8 cellular contexts compared by ENCODE assay signal in the genomic region with DNA sequence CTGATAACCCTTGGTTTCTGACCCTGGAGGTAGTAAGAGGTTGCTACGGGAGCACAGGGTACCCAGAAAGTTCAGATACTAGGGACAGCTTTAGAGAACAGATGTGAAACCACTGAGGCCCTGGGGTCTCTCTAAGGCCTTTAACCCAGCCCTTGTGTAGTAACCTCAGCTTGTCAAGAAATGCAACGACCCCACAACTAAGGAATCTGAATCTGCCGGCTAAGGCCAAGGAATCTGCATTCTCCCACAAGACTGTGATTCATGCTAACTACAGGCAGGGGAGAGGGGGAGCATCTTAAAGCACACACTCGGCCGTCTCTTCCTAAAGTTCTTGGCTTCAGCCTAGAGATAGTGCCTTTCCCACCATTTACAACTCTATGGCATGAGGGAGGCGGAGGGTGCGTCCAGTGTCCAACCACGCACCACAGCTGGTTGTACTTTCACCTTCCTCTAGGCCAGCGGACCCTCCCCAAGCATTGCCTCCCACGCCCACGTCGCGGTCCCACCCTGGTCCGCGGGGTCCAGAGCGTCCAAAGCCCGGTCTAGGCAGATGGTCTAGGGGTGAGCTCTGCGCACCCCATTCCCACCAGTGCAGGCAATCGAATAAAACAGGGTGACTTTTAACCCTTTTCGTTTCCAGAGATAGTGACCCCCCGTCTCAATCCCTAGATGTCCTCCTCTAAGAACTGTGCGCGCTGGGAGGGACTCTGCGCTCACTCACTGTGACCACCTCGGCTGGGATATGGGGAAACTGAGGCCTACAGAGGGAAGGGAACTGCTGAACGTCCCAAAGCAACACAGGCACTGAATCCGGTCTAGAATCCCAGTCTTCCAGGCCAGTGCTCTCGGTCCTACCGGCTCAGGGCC. TPM values are rescaled to one million over a fixed set of nuclear protein-coding genes. Genes with fewer than 3 reads are reported as not detected.
DNase-seq lines count a peak whose midpoint lies in the region; ATAC-seq lines count a peak whose summit lies in the region.

No MANE protein-coding gene starts in this region.

- H3K4me3 ChIP-seq in NT2/D1 (ENCODE audit: insufficient read length, low read depth) (peak overlapping the region; percentile 58), esophagus (ENCODE audit: low read depth in 1 of 2, low read length in 2 of 2) (peak overlapping the region; percentile 53 to 74), Karpas-422 (ENCODE audit: low read length) (no peak overlapping the region)

- ATAC-seq in natural killer cell treated with Interleukin-12 subunit alpha and Interleukin-12 subunit beta and Interleukin-15 and Interleukin-18, amount 100 ng/mL, for 72 hours = no peak

- no peaks in the 10 kb centered on the region; the same call in 1 of the 2 replicates for H4K20me1 ChIP-seq in Karpas-422 (ENCODE audit: insufficient read depth, low read depth, low read length)

- peaks cover 10 to 14% of the 10 kb centered on the region in 2 donors for H3K27me3 Mint-ChIP-seq in natural killer cell treated with Interleukin-12 subunit alpha and Interleukin-12 subunit beta and Interleukin-15 and Interleukin-18, amount 100 ng/mL, for 72 hours

- peaks cover 1% of the 10 kb centered on the region for H3K4me1 ChIP-seq in NT2/D1 (ENCODE audit: insufficient read depth, insufficient read length)
- peaks cover 0 to 3% of the 10 kb centered on the region in 2 donors for H3K4me1 ChIP-seq in esophagus (ENCODE audit: control insufficient read depth in 2 of 2, insufficient read depth in 2 of 2, low read length in 1 of 2)
- no peaks in the 10 kb centered on the region for H3K4me1 ChIP-seq in Karpas-422 (ENCODE audit: low read length)

- peak overlapping the region; percentile 69 for H3K4me3 Mint-ChIP-seq in natural killer cell treated with Interleukin-12 subunit alpha and Interleukin-12 subunit beta and Interleukin-15 and Interleukin-18, amount 100 ng/mL, for 72 hours

- H3K79me2 ChIP-seq in Karpas-422 (ENCODE audit: low read length) = no peaks in the 10 kb centered on the region

- H3K27ac ChIP-seq in esophagus (ENCODE audit: low read depth in 2 of 2, low read length in 1 of 2) (no peak overlapping the region), Karpas-422 (ENCODE audit: low read length) (no peak overlapping the region)

- H3K4me2 ChIP-seq in Karpas-422 (ENCODE audit: low read depth, low read length, poor library complexity, severe bottlenecking) = no peak overlapping the region

- H3K4me1 Mint-ChIP-seq in natural killer cell treated with Interleukin-12 subunit alpha and Interleukin-12 subunit beta and Interleukin-15 and Interleukin-18, amount 100 ng/mL, for 72 hours (ENCODE audit: low read depth in 2 of 2) = peaks cover 5 to 11% of the 10 kb centered on the region in 2 donors

- H3K9me3 Mint-ChIP-seq in natural killer cell treated with Interleukin-12 subunit alpha and Interleukin-12 subunit beta and Interleukin-15 and Interleukin-18, amount 100 ng/mL, for 72 hours = no peaks in the 10 kb centered on the region

- no peaks in the 10 kb centered on the region for H3K9me2 ChIP-seq in Karpas-422 (replicated peaks; ENCODE audit: insufficient read depth, low read length)

- H3K27me3 ChIP-seq in NT2/D1 (ENCODE audit: insufficient read depth, insufficient read length) (peaks cover 41% of the 10 kb centered on the region), esophagus (ENCODE audit: control insufficient read depth in 1 of 2, insufficient read depth in 2 of 2, low read length in 2 of 2) (no peaks in the 10 kb centered on the region), Karpas-422 (ENCODE audit: low read length) (no peaks in the 10 kb centered on the region)

- no peaks in the 10 kb centered on the region for H3K36me3 Mint-ChIP-seq in natural killer cell treated with Interleukin-12 subunit alpha and Interleukin-12 subunit beta and Interleukin-15 and Interleukin-18, amount 100 ng/mL, for 72 hours

- H3K36me3 ChIP-seq in NT2/D1 (ENCODE audit: insufficient read depth, insufficient read length, low read length) = no peaks in the 10 kb centered on the region
- H3K36me3 ChIP-seq in esophagus (ENCODE audit: control insufficient read depth in 2 of 2, insufficient read depth in 2 of 2, low read length in 1 of 2) = no peaks in the 10 kb centered on the region
- no peaks in the 10 kb centered on the region for H3K36me3 ChIP-seq in Karpas-422 (ENCODE audit: insufficient read depth, low read length)

- H3K27ac Mint-ChIP-seq in natural killer cell treated with Interleukin-12 subunit alpha and Interleukin-12 subunit beta and Interleukin-15 and Interleukin-18, amount 100 ng/mL, for 72 hours = peak overlapping the region in 1 of 2 donors; percentile 59

- no peaks in the 10 kb centered on the region for H3K9me3 ChIP-seq in NT2/D1 (ENCODE audit: insufficient read depth, low read length)
- H3K9me3 ChIP-seq in esophagus (ENCODE audit: control insufficient read depth in 2 of 2, insufficient read depth in 1 of 2, low read depth in 1 of 2, low read length in 1 of 2) = no peaks in the 10 kb centered on the region
- H3K9me3 ChIP-seq in Karpas-422 (ENCODE audit: low read length) = no peaks in the 10 kb centered on the region

- H3K9ac ChIP-seq in NT2/D1 (ENCODE audit: insufficient read length, low read depth) = peak overlapping the region; percentile 81
- no peak overlapping the region for H3K9ac ChIP-seq in Karpas-422 (ENCODE audit: low read length)

- WGBS in esophagus, 2 donors = 46 to 51% methylated on average over 28 to 29 of the region's 29 CpGs

- DNase-seq in Ammon's horn (ENCODE audit: low spot score) (peak; percentile 2), NT2/D1 (ENCODE audit: low read depth, low spot score) (no peak), SW 1271 (lab: John Stamatoyannopoulos, UW) (no peak), GM19238 (ENCODE audit: insufficient read length, low spot score) (no peak), Karpas-422 (no peak), epidermal melanocyte (ENCODE audit: insufficient read length, low spot score) (no peak)
- no peak for DNase-seq in natural killer cell treated with Interleukin-12 subunit alpha and Interleukin-12 subunit beta and Interleukin-15 and Interleukin-18, amount 100 ng/mL, for 72 hours (ENCODE audit: low spot score)

- no peak overlapping the region for H2AFZ ChIP-seq in Karpas-422 (ENCODE audit: low read length)

RNA-seq across cellular contexts. Expression of a gene that starts 0.7 kb away (rescaled TPM):
- polyA plus RNA-seq in esophagus = 1 to 10 TPM; 1.9 to 2.4 TPM
- total RNA-seq in natural killer cell treated with Interleukin-12 subunit alpha and Interleukin-12 subunit beta and Interleukin-15 and Interleukin-18, amount 100 ng/mL, for 72 hours = 1 to 10 TPM; 1.2 to 1.9 TPM
- not detected in 2 replicates for total RNA-seq in Karpas-422 (2014; rRNA removed; shearing (Covaris generic); ENCODE audit: low replicate concordance)

RNA-seq across cellular contexts. Expression of a gene that starts 52.1 kb away (rescaled TPM):
- polyA plus RNA-seq in esophagus = 1 to 10 TPM; 3.7 to 5.1 TPM
- 10 to 100 TPM; 11.7 to 14.6 TPM for total RNA-seq in natural killer cell treated with Interleukin-12 subunit alpha and Interleukin-12 subunit beta and Interleukin-15 and Interleukin-18, amount 100 ng/mL, for 72 hours
- total RNA-seq in Karpas-422 (2014; rRNA removed; shearing (Covaris generic); ENCODE audit: low replicate concordance) = 19.9 and 29.4 TPM in 2 replicates
